1 cellular context compared by ENCODE assay signal in genomic region chr20:44393608-44394519, GRCh38.
A peak's percentile ranks its signal among the peaks of the same experiment; 100 is the strongest.
TF ChIP-seq lines count a peak whose summit lies in the region.

No MANE protein-coding gene starts in this region.

TF ChIP-seq in HepG2, 621 proteins besides CTCF, POLR2A, EP300 and RAD21 (continued from another document and continues in another):
- TF ChIP-seq ZNF646 (CRISPR knock-in tag; IDR thresholded peaks at IDR 0.05) (peak; percentile 71; the same call in 1 of the 2 replicates), SSRP1 (CRISPR knock-in tag; IDR thresholded peaks at IDR 0.05) (no peak), TGIF2 (CRISPR knock-in tag; IDR thresholded peaks at IDR 0.05) (no peak), MTF2 (CRISPR knock-in tag; IDR thresholded peaks at IDR 0.05; ENCODE audit: borderline replicate concordance) (peak; percentile 5; the same call in 1 of the 2 replicates), GRHL1 (CRISPR knock-in tag; conservative IDR thresholded peaks at IDR 0.05) (no peak), MAF1 (CRISPR knock-in tag; IDR thresholded peaks at IDR 0.05; ENCODE audit: borderline replicate concordance) (no peak), ASH2L (IDR thresholded peaks at IDR 0.05; ENCODE audit: insufficient read length, low read depth, low read length) (no peak), NAIF1 (CRISPR knock-in tag; IDR thresholded peaks at IDR 0.05; ENCODE audit: borderline replicate concordance) (no peak; the same call in 1 of the 2 replicates), CSRNP1 (CRISPR knock-in tag; IDR thresholded peaks at IDR 0.05) (no peak), PRDM4 (CRISPR knock-in tag; IDR thresholded peaks at IDR 0.05; ENCODE audit: borderline replicate concordance) (no peak), TCF7L2 (IDR thresholded peaks at IDR 0.05; ENCODE audit: low read depth, low read length) (no peak), PLSCR1 (CRISPR knock-in tag; IDR thresholded peaks at IDR 0.05; ENCODE audit: borderline replicate concordance) (no peak), MTA1 (CRISPR knock-in tag; IDR thresholded peaks at IDR 0.05; ENCODE audit: borderline replicate concordance) (no peak), ZKSCAN5 (CRISPR knock-in tag; IDR thresholded peaks at IDR 0.05) (no peak), RORA (CRISPR knock-in tag; IDR thresholded peaks at IDR 0.05) (no peak), KLF13 (CRISPR knock-in tag; IDR thresholded peaks at IDR 0.05) (no peak), ZNF790 (CRISPR knock-in tag; IDR thresholded peaks at IDR 0.05; ENCODE audit: borderline replicate concordance) (0 out of 2 replicates have a peak, but pooled peaks have one; percentile 27), ZNF737 (CRISPR knock-in tag; IDR thresholded peaks at IDR 0.05; ENCODE audit: borderline replicate concordance) (no peak), PTBP1 (IDR thresholded peaks at IDR 0.05; ENCODE audit: low read depth, low read length, poor library complexity, severe bottlenecking) (no peak), NR2F1 (CRISPR knock-in tag; IDR thresholded peaks at IDR 0.05) (no peak), ZFP36 (IDR thresholded peaks at IDR 0.05; ENCODE audit: borderline replicate concordance, low read depth, low read length, partially characterized antibody) (no peak), NONO (IDR thresholded peaks at IDR 0.05) (no peak), NONO (CRISPR knock-in tag; conservative IDR thresholded peaks at IDR 0.05) (no peak), IRF9 (CRISPR knock-in tag; IDR thresholded peaks at IDR 0.05; ENCODE audit: borderline replicate concordance) (no peak), ZNF484 (CRISPR knock-in tag; IDR thresholded peaks at IDR 0.05; ENCODE audit: borderline replicate concordance, low read depth) (no peak), ZNF446 (CRISPR knock-in tag; IDR thresholded peaks at IDR 0.05) (peak; percentile 61; the same call in 1 of the 2 replicates), IKZF4 (CRISPR knock-in tag; IDR thresholded peaks at IDR 0.05; ENCODE audit: borderline replicate concordance, low read depth, not compliant biosample characterization) (peak; percentile 35), ZNF567 (CRISPR knock-in tag; IDR thresholded peaks at IDR 0.05; ENCODE audit: borderline replicate concordance) (no peak), ZNF784 (CRISPR knock-in tag; IDR thresholded peaks at IDR 0.05; ENCODE audit: borderline replicate concordance) (no peak; the same call in 1 of the 2 replicates), BCL6 (CRISPR knock-in tag; IDR thresholded peaks at IDR 0.05) (no peak), ATF5 (CRISPR knock-in tag; IDR thresholded peaks at IDR 0.05; ENCODE audit: low read depth) (0 out of 2 replicates have a peak, but pooled peaks have one; percentile 18), ZNF629 (CRISPR knock-in tag; conservative IDR thresholded peaks at IDR 0.05) (peak; percentile 92), HNF1B (CRISPR knock-in tag; IDR thresholded peaks at IDR 0.05) (no peak), PCBP1 (IDR thresholded peaks at IDR 0.05; ENCODE audit: borderline replicate concordance, low read depth, low read length) (no peak), RXRB (CRISPR knock-in tag; IDR thresholded peaks at IDR 0.05; ENCODE audit: borderline replicate concordance) (no peak), ZNF431 (CRISPR knock-in tag; IDR thresholded peaks at IDR 0.05; ENCODE audit: borderline replicate concordance, low read depth) (no peak), MLLT10 (CRISPR knock-in tag; IDR thresholded peaks at IDR 0.05) (no peak), AFF4 (CRISPR knock-in tag; IDR thresholded peaks at IDR 0.05) (no peak)
